Comparison of ENCODE assay signal across 9 cellular contexts in the genomic region with DNA sequence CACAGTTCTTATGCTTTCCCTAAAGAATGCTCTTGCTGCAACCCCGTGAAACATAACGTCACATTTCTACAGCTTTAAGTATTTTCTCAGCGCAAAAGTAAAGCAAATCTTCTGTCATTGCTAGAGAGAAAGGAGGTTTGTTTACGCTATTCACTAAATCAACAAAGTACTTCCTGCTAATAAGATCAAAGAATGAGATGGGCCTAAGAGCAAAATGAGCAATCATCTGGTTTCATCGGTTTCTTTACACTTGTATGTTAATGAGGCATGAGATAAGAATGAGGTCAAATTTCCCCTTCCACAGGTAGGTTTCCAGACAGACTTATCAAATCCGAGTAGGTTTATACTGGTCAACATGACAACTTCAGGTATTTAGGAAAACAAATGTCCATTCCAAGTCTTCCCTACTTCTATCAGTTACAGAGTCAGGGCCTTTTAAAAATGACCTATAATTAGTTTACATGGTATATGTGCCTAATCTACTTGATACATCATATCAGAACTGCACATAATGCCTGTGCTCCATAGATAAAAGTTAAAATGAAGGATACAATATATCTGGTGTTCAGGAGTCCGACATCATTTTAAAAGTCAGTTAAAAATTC. TPM values are rescaled to one million over a fixed set of nuclear protein-coding genes. Genes with fewer than 3 reads are reported as not detected.
DNase-seq lines count a peak whose midpoint lies in the region; ATAC-seq, FAIRE-seq and TF ChIP-seq lines count a peak whose summit lies in the region.
"Had no signal": no experiment of that assay in that cellular context is flagged by ENCODE, and none has a peak within 500 bp of the region (broad histone marks: within the 10 kb centered on the region; RNA-seq: fewer than 3 reads in every experiment).

No MANE protein-coding gene starts in this region.

- H3K9me3 ChIP-seq in HepG2 (ENCODE audit: low read length), result no peaks in the 10 kb centered on the region
- no peaks in the 10 kb centered on the region for H3K9me3 ChIP-seq in effector memory CD4-positive, alpha-beta T cell (ENCODE audit: control insufficient read depth, low read length)

- no peak for TF ChIP-seq CTCF in HepG2 (CRISPR knock-in tag; IDR thresholded peaks at IDR 0.05)

- BruUV-seq in HepG2 (replicated peaks; lab: Mats Ljungman, UMichigan), result no TSS peak

- FAIRE-seq in GM18507 (lab: Jason Lieb, UNC), result peak; percentile 87
- FAIRE-seq in HepG2 (lab: Jason Lieb, UNC), result peak; percentile 79

- no peaks in the 10 kb centered on the region; the same call in 1 of the 2 replicates for H4K20me1 ChIP-seq in HepG2 (ENCODE audit: insufficient read depth, low read length)

- H3K4me1 ChIP-seq in HepG2 (ENCODE audit: insufficient read depth, low read length), result peaks cover 92% of the 10 kb centered on the region
- peaks cover 5% of the 10 kb centered on the region for H3K4me1 ChIP-seq in effector memory CD4-positive, alpha-beta T cell (ENCODE audit: control insufficient read depth, insufficient read depth, low read length, poor library complexity, severe bottlenecking)

- no peaks in the 10 kb centered on the region for H3K36me3 ChIP-seq in HepG2 (replicated peaks in 1 of 2; ENCODE audit: control insufficient read depth in 1 of 2, insufficient read depth in 2 of 2, low read length in 2 of 2)
- H3K36me3 ChIP-seq in effector memory CD4-positive, alpha-beta T cell (ENCODE audit: control insufficient read depth, insufficient read depth, low read length), result no peaks in the 10 kb centered on the region

- H3K9ac ChIP-seq in HepG2 (ENCODE audit: insufficient read depth, low read depth, low read length), result peak overlapping the region; percentile 62

- no peak for TF ChIP-seq POLR2A in HepG2 (IDR thresholded peaks at IDR 0.05; ENCODE audit: insufficient read depth in 1 of 2, low read depth in 2 of 2, low read length in 2 of 2)

- peak overlapping the region; percentile 71 for H3K4me2 ChIP-seq in HepG2 (ENCODE audit: low read depth, low read length)

- peak; percentile 40 for ATAC-seq in HG02970 (IDR thresholded peaks at IDR 0.05; ENCODE audit: low FRiP score, unreplicated experiment)
- ATAC-seq in HepG2, result peak; percentile 76

- no peak overlapping the region for H2AFZ ChIP-seq in HepG2 (ENCODE audit: low read length)

- peaks cover 97% of the 10 kb centered on the region for H3K79me2 ChIP-seq in HepG2 (ENCODE audit: insufficient read depth, low read length)

- DNase-seq in GM18507 (ENCODE audit: extremely low spot score, insufficient read length, low read depth) (no peak), OCI-M1 (lab: John Stamatoyannopoulos, UW) (peak; percentile 66), HepG2 (ENCODE audit: low spot score) (peak; percentile 91), NCI-H1092 (lab: John Stamatoyannopoulos, UW) (no peak), hepatic stellate cell (ENCODE audit: low spot score) (no peak)
- DNase-seq in activated T-cell treated with anti-CD3 and anti-CD28 coated beads, Interleukin-2, amount 50 U/mL, for 48 hours, result no peak
- DNase-seq in effector memory CD4-positive, alpha-beta T cell, result no peak
- DNase-seq: NCI-H446 treated with DMSO at 0.1 percent for 48 hours had no signal

- WGBS in HepG2 (ENCODE audit: low lambda C conversion rate), result 11% methylated on average over 7 of the region's 7 CpGs

- intact Hi-C loops in HepG2 (cut with micrococcal nuclease; ENCODE audit: unreplicated experiment), result loop anchor here (1.0 to 10.0 kb wide), 3 partner anchors 8 to 222 kb away; a partner anchor contains a TSS

- H3K4me3 ChIP-seq in HepG2 (replicated peaks in 1 of 3; ENCODE audit: insufficient read depth in 1 of 3, low read depth in 2 of 3, low read length in 3 of 3), result peak overlapping the region; percentile 2 to 36 (median 20); a peak in 3 of 6 replicates
- H3K4me3 ChIP-seq in effector memory CD4-positive, alpha-beta T cell (ENCODE audit: insufficient read depth, low read depth, low read length, poor library complexity, severe bottlenecking), result no peak overlapping the region

- H3K27ac ChIP-seq in HepG2 (ENCODE audit: extremely low read length, insufficient read depth, low read length), result peak overlapping the region; percentile 72
- H3K27ac ChIP-seq in effector memory CD4-positive, alpha-beta T cell (ENCODE audit: insufficient read depth, low read length, poor library complexity, severe bottlenecking), result no peak overlapping the region

- POLR2A ChIA-PET in HepG2 (lab: Yijun Ruan, JAX), result interaction anchor here (1.4 to 1.6 kb wide), 2 partner anchors 96 to 112 kb away, joined by 4 to 5 read pairs; no protein-coding TSS in a partner anchor

- TF ChIP-seq EP300 in HepG2 (IDR thresholded peaks at IDR 0.05; ENCODE audit: low read depth in 2 of 2, low read length in 2 of 2) (peak; percentile 29 to 90; a peak in 3 of 4 replicates), HepG2 (CRISPR knock-in tag; IDR thresholded peaks at IDR 0.05; ENCODE audit: borderline replicate concordance) (peak; percentile 77)

- CTCF ChIA-PET in HepG2 (lab: Yijun Ruan, JAX; ENCODE audit: low intra/inter-chr PET ratio, low total read pairs), result no interaction called here

- no peaks in the 10 kb centered on the region for H3K27me3 ChIP-seq in HepG2 (ENCODE audit: control insufficient read depth in 1 of 2, insufficient read depth in 2 of 2, low read length in 2 of 2)
- no peaks in the 10 kb centered on the region for H3K27me3 ChIP-seq in effector memory CD4-positive, alpha-beta T cell (replicated peaks; ENCODE audit: control insufficient read depth, insufficient read depth, low read length, poor library complexity, severe bottlenecking)

- no peak for TF ChIP-seq RAD21 in HepG2 (CRISPR knock-in tag; IDR thresholded peaks at IDR 0.05)

- in situ Hi-C loops in HepG2 (cut with HindIII; ENCODE audit: extremely low pct_ligation_motif_present, low pct_unique_long_range_greater_than_20kb), result no loop called here

TF ChIP-seq in HepG2, 621 proteins besides CTCF, POLR2A, EP300 and RAD21 (continues in another document):
- TF ChIP-seq PHF21A (CRISPR knock-in tag; IDR thresholded peaks at IDR 0.05), result 0 out of 2 replicates have a peak, but pooled peaks have one; percentile 31
- peak; percentile 84 for TF ChIP-seq TBX3 (IDR thresholded peaks at IDR 0.05; ENCODE audit: borderline replicate concordance)
- peak; percentile 60 for TF ChIP-seq HOXA5 (CRISPR knock-in tag; IDR thresholded peaks at IDR 0.05)
- TF ChIP-seq NCOR1 (IDR thresholded peaks at IDR 0.05; ENCODE audit: borderline replicate concordance, low read length), result peak; percentile 66; the same call in 1 of the 2 replicates
- peak; percentile 79; the same call in 1 of the 2 replicates for TF ChIP-seq ZKSCAN8 (CRISPR knock-in tag; IDR thresholded peaks at IDR 0.05; ENCODE audit: borderline replicate concordance)
- no peak for TF ChIP-seq ZNF629 (CRISPR knock-in tag; conservative IDR thresholded peaks at IDR 0.05)
- TF ChIP-seq, protein P1, sequence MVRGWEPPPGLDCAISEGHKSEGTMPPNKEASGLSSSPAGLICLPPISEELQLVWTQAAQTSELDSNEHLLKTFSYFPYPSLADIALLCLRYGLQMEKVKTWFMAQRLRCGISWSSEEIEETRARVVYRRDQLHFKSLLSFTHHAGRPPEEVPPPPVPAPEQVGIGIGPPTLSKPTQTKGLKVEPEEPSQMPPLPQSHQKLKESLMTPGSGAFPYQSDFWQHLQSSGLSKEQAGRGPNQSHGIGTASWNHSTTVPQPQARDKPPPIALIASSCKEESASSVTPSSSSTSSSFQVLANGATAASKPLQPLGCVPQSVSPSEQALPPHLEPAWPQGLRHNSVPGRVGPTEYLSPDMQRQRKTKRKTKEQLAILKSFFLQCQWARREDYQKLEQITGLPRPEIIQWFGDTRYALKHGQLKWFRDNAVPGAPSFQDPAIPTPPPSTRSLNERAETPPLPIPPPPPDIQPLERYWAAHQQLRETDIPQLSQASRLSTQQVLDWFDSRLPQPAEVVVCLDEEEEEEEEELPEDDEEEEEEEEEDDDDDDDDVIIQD (CRISPR knock-in tag; IDR thresholded peaks at IDR 0.05; ENCODE audit: low read depth), result peak; percentile 90
- TF ChIP-seq SNAI1 (CRISPR knock-in tag; IDR thresholded peaks at IDR 0.05; ENCODE audit: borderline replicate concordance), result no peak
- peak; percentile 91 for TF ChIP-seq HDAC2 (CRISPR knock-in tag; IDR thresholded peaks at IDR 0.05)
- peak; percentile 77 for TF ChIP-seq IRF2 (CRISPR knock-in tag; IDR thresholded peaks at IDR 0.05)
- TF ChIP-seq ZNF460 (CRISPR knock-in tag; IDR thresholded peaks at IDR 0.05; ENCODE audit: borderline replicate concordance), result no peak
- peak; percentile 79 for TF ChIP-seq POGZ (CRISPR knock-in tag; IDR thresholded peaks at IDR 0.05)
- peak; percentile 59; the same call in 1 of the 2 replicates for TF ChIP-seq SOX13 (IDR thresholded peaks at IDR 0.05)
- peak in 1 of 2 experiments; percentile 91; a peak in 2 of 4 replicates for TF ChIP-seq SOX13 (CRISPR knock-in tag; conservative IDR thresholded peaks at IDR 0.05 in 1 of 2, IDR thresholded peaks at IDR 0.05 in 1 of 2)
- TF ChIP-seq ELF3 (CRISPR knock-in tag; IDR thresholded peaks at IDR 0.05), result peak; percentile 98

RNA-seq across cellular contexts. Expression of a gene that starts 8.4 kb away (rescaled TPM):
- total RNA-seq in HepG2 (2016; rRNA removed; fragmentation: Illumina TruSeq; extraction: Trizol), result 22.9 and 26.2 TPM in 2 replicates
- 6.3 and 6.6 TPM in 2 replicates for total RNA-seq in HepG2 (2016; cell fraction: cytosol; rRNA removed; fragmentation: Illumina TruSeq; extraction: Trizol; ENCODE audit: low read depth)
- total RNA-seq in HepG2 (2016; cell fraction: insoluble cytoplasmic fraction; rRNA removed; fragmentation: Illumina TruSeq; extraction: Trizol), result 22.4 and 23.0 TPM in 2 replicates
- 19.5 and 20.2 TPM in 2 replicates for total RNA-seq in HepG2 (2016; cell fraction: membrane; rRNA removed; fragmentation: Illumina TruSeq; extraction: Trizol)
- 24.0 and 25.4 TPM in 2 replicates for total RNA-seq in HepG2 (2016; cell fraction: nucleus; rRNA removed; fragmentation: Illumina TruSeq; extraction: Trizol)
- 10.0 and 10.5 TPM in 2 replicates for polyA plus RNA-seq in HepG2 (2011; rRNA removed)
- 7.8 and 8.5 TPM in 2 replicates for polyA plus RNA-seq in HepG2 (2011; cell fraction: cytosol; rRNA removed)
- polyA plus RNA-seq in HepG2 (2011; cell fraction: nucleus; rRNA removed), result 9.9 and 11.7 TPM in 2 replicates
- polyA plus RNA-seq in HepG2 (2012), result 11.7 and 11.8 TPM in 2 replicates
- polyA plus RNA-seq in HepG2 (2016; cell fraction: cytosol; fragmentation: Illumina TruSeq; extraction: Trizol; ENCODE audit: low read depth), result 6.4 and 6.6 TPM in 2 replicates
- polyA plus RNA-seq in HepG2 (2016; cell fraction: insoluble cytoplasmic fraction; fragmentation: Illumina TruSeq; extraction: Trizol; ENCODE audit: low read depth), result 21.5 and 23.7 TPM in 2 replicates
- 14.7 and 15.3 TPM in 2 replicates for polyA plus RNA-seq in HepG2 (2016; cell fraction: membrane; fragmentation: Illumina TruSeq; extraction: Trizol; ENCODE audit: low read depth)
- polyA plus RNA-seq in HepG2 (2016; cell fraction: nucleus; fragmentation: Illumina TruSeq; extraction: Trizol; ENCODE audit: insufficient read depth, low read depth), result 17.9 and 18.1 TPM in 2 replicates
- 7.3 and 18.7 TPM in 2 replicates for polyA minus RNA-seq in HepG2 (2011; rRNA and poly(A)+ RNA removed; ENCODE audit: low replicate concordance)
- polyA minus RNA-seq in HepG2 (2011; cell fraction: cytosol; rRNA and poly(A)+ RNA removed), result 10.2 and 11.8 TPM in 2 replicates
- polyA minus RNA-seq in HepG2 (2011; cell fraction: nucleus; rRNA and poly(A)+ RNA removed), result 45.0 and 45.6 TPM in 2 replicates

Comparison
In these comparisons a context has a peak if more than half of its experiments do, and no peak if none do; other contexts are left out.
1. DNase-seq: peak in OCI-M1 (single experiment) and HepG2 (single experiment); none in GM18507 (single experiment), NCI-H1092 (single experiment), hepatic stellate cell (single experiment), activated T-cell treated with anti-CD3 and anti-CD28 coated beads, Interleukin-2, amount 50 U/mL, for 48 hours (0 of 2) and effector memory CD4-positive, alpha-beta T cell (0 of 3).